9 cellular contexts compared by ENCODE assay signal in genomic region chr18:32301976-32302743, GRCh38.
DNase-seq lines count a peak whose midpoint lies in the region; ATAC-seq, FAIRE-seq and TF ChIP-seq lines count a peak whose summit lies in the region.
"Had no signal": no experiment of that assay in that cellular context is flagged by ENCODE, and none has a peak within 500 bp of the region (broad histone marks: within the 10 kb centered on the region; RNA-seq: fewer than 3 reads in every experiment).

No MANE protein-coding gene starts in this region.

- intact Hi-C loops in GM12878 (cut with micrococcal nuclease; ENCODE audit: unreplicated experiment), result no loop called here

- POLR2A ChIA-PET in GM12878 (lab: Charles Lee), result no interaction called here

- in situ Hi-C loops in GM12878 (cut with MboI), result no loop called here

- no peaks in the 10 kb centered on the region for H3K36me3 ChIP-seq in GM12878 (ENCODE audit: control insufficient read depth in 2 of 2, insufficient read depth in 2 of 2, low read length in 1 of 2)
- no peaks in the 10 kb centered on the region for H3K36me3 ChIP-seq in effector memory CD4-positive, alpha-beta T cell (ENCODE audit: control insufficient read depth, insufficient read depth, low read length)

- SMC1A ChIA-PET in GM12878 (lab: Charles Lee; ENCODE audit: uncharacterized antibody, unreplicated experiment), result interaction anchor here (2.0 kb wide), 1 partner anchor 13 kb away, joined by 6 read pairs; no protein-coding TSS in a partner anchor

- FAIRE-seq in GM12878 (lab: Jason Lieb, UNC), result peak; percentile 54
- FAIRE-seq: A204.1 had no signal

- CTCF ChIA-PET in GM12878 (lab: Yijun Ruan, JAX), result no interaction called here

- H3K27me3 ChIP-seq in GM12878 (replicated peaks in 1 of 2; ENCODE audit: control insufficient read depth in 2 of 2, insufficient read depth in 2 of 2, low read length in 1 of 2), result no peaks in the 10 kb centered on the region
- no peaks in the 10 kb centered on the region for H3K27me3 ChIP-seq in effector memory CD4-positive, alpha-beta T cell (replicated peaks; ENCODE audit: control insufficient read depth, insufficient read depth, low read length, poor library complexity, severe bottlenecking)

- ATAC-seq in HG03139 (IDR thresholded peaks at IDR 0.05; ENCODE audit: unreplicated experiment) (peak; percentile 71), GM12878 (peak; percentile 69)

- H3K9me3 ChIP-seq in GM12878 (replicated peaks; ENCODE audit: control insufficient read depth, insufficient read depth, low read length), result no peaks in the 10 kb centered on the region
- H3K9me3 ChIP-seq in effector memory CD4-positive, alpha-beta T cell (ENCODE audit: control insufficient read depth, low read length), result no peaks in the 10 kb centered on the region

- no peak overlapping the region for H3K4me2 ChIP-seq in GM12878 (ENCODE audit: control insufficient read depth, insufficient read depth)

- no TSS peak for BruUV-seq in GM12878 (replicated peaks; lab: Mats Ljungman, UMichigan)

- H3K4me3 ChIP-seq in GM12878, result no peak overlapping the region
- H3K4me3 ChIP-seq in effector memory CD4-positive, alpha-beta T cell (ENCODE audit: insufficient read depth, low read depth, low read length, poor library complexity, severe bottlenecking), result no peak overlapping the region

- 0% methylated on average over 2 of the region's 2 CpGs for WGBS in GM12878 (ENCODE audit: insufficient coverage, insufficient replicate concordance, low lambda C conversion rate, missing lambda C conversion rate)

- TF ChIP-seq CTCF in GM12878 (IDR thresholded peaks at IDR 0.05 in 2 of 3, conservative IDR thresholded peaks at IDR 0.05 in 1 of 3; ENCODE audit: control insufficient read depth in 2 of 3, extremely low read depth in 1 of 3, insufficient read depth in 1 of 3, low read depth in 3 of 3, low read length in 3 of 3), result no peak

- DNase-seq in NOMO-1 treated with DMSO at 0.1 percent for 48 hours (lab: John Stamatoyannopoulos, UW; ENCODE audit: unreplicated experiment), result peak; percentile 51
- no peak for DNase-seq in NOMO-1 treated with dmso at 0.1 percent for 144 hours (lab: John Stamatoyannopoulos, UW; ENCODE audit: unreplicated experiment)
- DNase-seq in GM12878 (ENCODE audit: low read depth, low spot score), result no peak
- peak; percentile 82 for DNase-seq in renal cortical epithelial cell (ENCODE audit: low read depth)
- DNase-seq in ureter (ENCODE audit: low spot score), result no peak
- DNase-seq in effector memory CD4-positive, alpha-beta T cell, result no peak
- no peak for DNase-seq in stimulated activated naive CD4-positive, alpha-beta T cell (lab: John Stamatoyannopoulos, UW)

- no peaks in the 10 kb centered on the region for H4K20me1 ChIP-seq in GM12878 (ENCODE audit: control insufficient read depth, insufficient read depth)

- RAD21 ChIA-PET in GM12878 (lab: Charles Lee; ENCODE audit: unreplicated experiment), result no interaction called here

- H3K79me2 ChIP-seq in GM12878 (ENCODE audit: control insufficient read depth, insufficient read depth, low read length), result no peaks in the 10 kb centered on the region

- no peak overlapping the region for H2AFZ ChIP-seq in GM12878 (ENCODE audit: control insufficient read depth, low read depth, low read length)

- no peak for TF ChIP-seq EP300 in GM12878 (IDR thresholded peaks at IDR 0.05; ENCODE audit: borderline replicate concordance in 1 of 2, control insufficient read depth in 1 of 2, low read depth in 2 of 2, low read length in 2 of 2)

- H3K4me1 ChIP-seq in GM12878 (ENCODE audit: control insufficient read depth, insufficient read depth, low read length), result 0 out of 2 replicates have a peak, but pooled peaks cover 4% of the 10 kb centered on the region
- no peaks in the 10 kb centered on the region for H3K4me1 ChIP-seq in effector memory CD4-positive, alpha-beta T cell (ENCODE audit: control insufficient read depth, insufficient read depth, low read length, poor library complexity, severe bottlenecking)

- TF ChIP-seq POLR2A in GM12878 (IDR thresholded peaks at IDR 0.05; ENCODE audit: low read depth, low read length), result no peak

- H3K9ac ChIP-seq in GM12878 (ENCODE audit: control insufficient read depth, insufficient read depth, low read length), result no peak overlapping the region

- H3K27ac ChIP-seq in GM12878 (ENCODE audit: control insufficient read depth, insufficient read depth), result no peak overlapping the region
- no peak overlapping the region for H3K27ac ChIP-seq in effector memory CD4-positive, alpha-beta T cell (ENCODE audit: insufficient read depth, low read length, poor library complexity, severe bottlenecking)

- TF ChIP-seq RAD21 in GM12878 (IDR thresholded peaks at IDR 0.05; ENCODE audit: insufficient read depth, low read depth, low read length), result no peak

TF ChIP-seq in GM12878, 131 proteins besides CTCF, POLR2A, EP300 and RAD21:
- TF ChIP-seq JUNB (IDR thresholded peaks at IDR 0.05), result peak; percentile 56; the same call in 1 of the 2 replicates
- no peak for TF ChIP-seq NFIC (IDR thresholded peaks at IDR 0.05; ENCODE audit: low read depth, low read length)
- TF ChIP-seq, protein P1, sequence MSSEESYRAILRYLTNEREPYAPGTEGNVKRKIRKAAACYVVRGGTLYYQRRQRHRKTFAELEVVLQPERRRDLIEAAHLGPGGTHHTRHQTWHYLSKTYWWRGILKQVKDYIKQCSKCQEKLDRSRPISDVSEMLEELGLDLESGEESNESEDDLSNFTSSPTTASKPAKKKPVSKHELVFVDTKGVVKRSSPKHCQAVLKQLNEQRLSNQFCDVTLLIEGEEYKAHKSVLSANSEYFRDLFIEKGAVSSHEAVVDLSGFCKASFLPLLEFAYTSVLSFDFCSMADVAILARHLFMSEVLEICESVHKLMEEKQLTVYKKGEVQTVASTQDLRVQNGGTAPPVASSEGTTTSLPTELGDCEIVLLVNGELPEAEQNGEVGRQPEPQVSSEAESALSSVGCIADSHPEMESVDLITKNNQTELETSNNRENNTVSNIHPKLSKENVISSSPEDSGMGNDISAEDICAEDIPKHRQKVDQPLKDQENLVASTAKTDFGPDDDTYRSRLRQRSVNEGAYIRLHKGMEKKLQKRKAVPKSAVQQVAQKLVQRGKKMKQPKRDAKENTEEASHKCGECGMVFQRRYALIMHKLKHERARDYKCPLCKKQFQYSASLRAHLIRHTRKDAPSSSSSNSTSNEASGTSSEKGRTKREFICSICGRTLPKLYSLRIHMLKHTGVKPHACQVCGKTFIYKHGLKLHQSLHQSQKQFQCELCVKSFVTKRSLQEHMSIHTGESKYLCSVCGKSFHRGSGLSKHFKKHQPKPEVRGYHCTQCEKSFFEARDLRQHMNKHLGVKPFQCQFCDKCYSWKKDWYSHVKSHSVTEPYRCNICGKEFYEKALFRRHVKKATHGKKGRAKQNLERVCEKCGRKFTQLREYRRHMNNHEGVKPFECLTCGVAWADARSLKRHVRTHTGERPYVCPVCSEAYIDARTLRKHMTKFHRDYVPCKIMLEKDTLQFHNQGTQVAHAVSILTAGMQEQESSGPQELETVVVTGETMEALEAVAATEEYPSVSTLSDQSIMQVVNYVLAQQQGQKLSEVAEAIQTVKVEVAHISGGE (CRISPR knock-in tag; IDR thresholded peaks at IDR 0.05), result no peak

Comparison
In these comparisons a context has a peak if more than half of its experiments do, and no peak if none do; other contexts are left out.
1. DNase-seq: peak in NOMO-1 treated with DMSO at 0.1 percent for 48 hours (single experiment) and renal cortical epithelial cell (single experiment); none in NOMO-1 treated with dmso at 0.1 percent for 144 hours (single experiment), GM12878 (single experiment), ureter (single experiment), effector memory CD4-positive, alpha-beta T cell (0 of 3) and stimulated activated naive CD4-positive, alpha-beta T cell (0 of 6).